Comparison of ENCODE assay signal across 11 cellular contexts in genomic region chr15:83306561-83306960, GRCh38. TPM values are rescaled to one million over a fixed set of nuclear protein-coding genes. Genes with fewer than 3 reads are reported as not detected.
"Had no signal": no experiment of that assay in that cellular context is flagged by ENCODE, and none has a peak within 500 bp of the region (broad histone marks: within the 10 kb centered on the region; RNA-seq: fewer than 3 reads in every experiment).

No MANE protein-coding gene starts in this region.

- H3K4me3 ChIP-seq: vagina had no signal

- H3K36me3 ChIP-seq: neutrophil, vagina had no signal

- H3K9ac ChIP-seq: parathyroid adenoma had no signal

- H2AFZ ChIP-seq: parathyroid adenoma had no signal

- H3K27ac Mint-ChIP-seq: activated B cell treated with CpG ODN at 0.5 μM for 24 hours; activated CD4-positive, alpha-beta T cell treated with anti-CD3 and anti-CD28 coated beads, Interleukin-2, amount 10 ng/mL, durations not matched to agents 7 days and 5 days; activated naive CD8-positive, alpha-beta T cell treated with anti-CD3 and anti-CD28 coated beads for 36 hours; stimulated activated effector memory CD8-positive, alpha-beta T cell treated with anti-CD3 and anti-CD28 coated beads, Interleukin-12 subunit alpha, Interleukin-12 subunit beta, amount 100 ng/mL, for 72 hours; T-helper 17 cell had no signal

- H3K36me3 Mint-ChIP-seq: activated naive CD8-positive, alpha-beta T cell treated with anti-CD3 and anti-CD28 coated beads for 36 hours; stimulated activated effector memory CD8-positive, alpha-beta T cell treated with anti-CD3 and anti-CD28 coated beads, Interleukin-12 subunit alpha, Interleukin-12 subunit beta, amount 100 ng/mL, for 72 hours had no signal

- H3K9me3 ChIP-seq: neutrophil, vagina had no signal

- ATAC-seq: stimulated activated effector memory CD8-positive, alpha-beta T cell treated with anti-CD3 and anti-CD28 coated beads, Interleukin-12 subunit alpha, Interleukin-12 subunit beta, amount 100 ng/mL, for 72 hours; T-helper 17 cell had no signal

- H3K4me1 ChIP-seq: parathyroid adenoma had no signal

- H3K79me2 ChIP-seq: parathyroid adenoma had no signal

- DNase-seq: activated B cell treated with CpG ODN at 0.5 μM for 24 hours; activated CD4-positive, alpha-beta T cell treated with anti-CD3 and anti-CD28 coated beads, Interleukin-2, amount 10 ng/mL, durations not matched to agents 7 days and 5 days; activated gamma-delta T cell treated with Interleukin-2 at 50 U/mL for 16 hours; activated naive CD8-positive, alpha-beta T cell treated with anti-CD3 and anti-CD28 coated beads for 36 hours; dermis blood vessel endothelial cell; hypothalamus; T-helper 17 cell had no signal

- H3K27ac ChIP-seq: neutrophil, parathyroid adenoma, vagina had no signal

- H3K9me3 Mint-ChIP-seq: activated B cell treated with CpG ODN at 0.5 μM for 24 hours; activated CD4-positive, alpha-beta T cell treated with anti-CD3 and anti-CD28 coated beads, Interleukin-2, amount 10 ng/mL, durations not matched to agents 7 days and 5 days; activated naive CD8-positive, alpha-beta T cell treated with anti-CD3 and anti-CD28 coated beads for 36 hours; stimulated activated effector memory CD8-positive, alpha-beta T cell treated with anti-CD3 and anti-CD28 coated beads, Interleukin-12 subunit alpha, Interleukin-12 subunit beta, amount 100 ng/mL, for 72 hours had no signal

- H3K4me3 Mint-ChIP-seq: activated B cell treated with CpG ODN at 0.5 μM for 24 hours; activated CD4-positive, alpha-beta T cell treated with anti-CD3 and anti-CD28 coated beads, Interleukin-2, amount 10 ng/mL, durations not matched to agents 7 days and 5 days; activated naive CD8-positive, alpha-beta T cell treated with anti-CD3 and anti-CD28 coated beads for 36 hours; stimulated activated effector memory CD8-positive, alpha-beta T cell treated with anti-CD3 and anti-CD28 coated beads, Interleukin-12 subunit alpha, Interleukin-12 subunit beta, amount 100 ng/mL, for 72 hours; T-helper 17 cell had no signal

- H3K27me3 ChIP-seq: vagina had no signal

- H3K4me1 Mint-ChIP-seq: activated B cell treated with CpG ODN at 0.5 μM for 24 hours; activated CD4-positive, alpha-beta T cell treated with anti-CD3 and anti-CD28 coated beads, Interleukin-2, amount 10 ng/mL, durations not matched to agents 7 days and 5 days; activated naive CD8-positive, alpha-beta T cell treated with anti-CD3 and anti-CD28 coated beads for 36 hours; stimulated activated effector memory CD8-positive, alpha-beta T cell treated with anti-CD3 and anti-CD28 coated beads, Interleukin-12 subunit alpha, Interleukin-12 subunit beta, amount 100 ng/mL, for 72 hours; T-helper 17 cell had no signal

RNA-seq across cellular contexts. Expression of gene BNC1, which starts 22.1 kb away (rescaled TPM):
- total RNA-seq: activated B cell treated with CpG ODN at 0.5 μM for 24 hours; activated CD4-positive, alpha-beta T cell treated with anti-CD3 and anti-CD28 coated beads, Interleukin-2, amount 10 ng/mL, durations not matched to agents 7 days and 5 days; activated naive CD8-positive, alpha-beta T cell treated with anti-CD3 and anti-CD28 coated beads for 36 hours; T-helper 17 cell had no signal
